In genomic region chr16:81878529-81878928, GRCh38 we compare ENCODE assay signal across 27 cellular contexts.
"Had no signal": no experiment of that assay in that cellular context is flagged by ENCODE, and none has a peak within 500 bp of the region (broad histone marks: within the 10 kb centered on the region; RNA-seq: fewer than 3 reads in every experiment).

No MANE protein-coding gene starts in this region.

- FAIRE-seq: colon, endometrium, islet of Langerhans, keratinocyte had no signal

- H3K9me3 ChIP-seq: esophagus squamous epithelium, gastrocnemius medialis, heart right ventricle, left lung, lower lobe of right lung had no signal

- H3K27ac ChIP-seq: epithelial cell of prostate, esophagus squamous epithelium, gastrocnemius medialis, heart right ventricle, left lung, lower lobe of right lung had no signal

- ATAC-seq: effector memory CD8-positive, alpha-beta T cell; esophagus mucosa; gastrocnemius medialis; heart right ventricle; left lung; left ventricle myocardium superior; lower lobe of right lung; naive thymus-derived CD4-positive, alpha-beta T cell had no signal

- H3K27me3 Mint-ChIP-seq: dendritic cell treated with granulocyte-macrophage colony-stimulating factor and Interleukin-4, amounts not matched to agents 40 ng/mL and 50 ng/mL, for 4 days; effector memory CD8-positive, alpha-beta T cell had no signal

- H3K36me3 Mint-ChIP-seq: naive thymus-derived CD4-positive, alpha-beta T cell had no signal

- DNase-seq: cortex of kidney; effector CD8-positive, alpha-beta T cell; effector memory CD8-positive, alpha-beta T cell; endodermal cell; erythroblast; esophagus squamous epithelium; foreskin fibroblast; foreskin melanocyte; gastrocnemius medialis; glutamatergic neuron; head of caudate nucleus; heart right ventricle; hippocampal formation; left cardiac atrium; left lung; left ventricle myocardium superior; lower lobe of right lung; mesendoderm; midbrain; naive thymus-derived CD4-positive, alpha-beta T cell had no signal

- H3K9me3 Mint-ChIP-seq: dendritic cell treated with granulocyte-macrophage colony-stimulating factor and Interleukin-4, amounts not matched to agents 40 ng/mL and 50 ng/mL, for 4 days; effector memory CD8-positive, alpha-beta T cell; endodermal cell; naive thymus-derived CD4-positive, alpha-beta T cell had no signal

- H3K27ac Mint-ChIP-seq: dendritic cell treated with granulocyte-macrophage colony-stimulating factor and Interleukin-4, amounts not matched to agents 40 ng/mL and 50 ng/mL, for 4 days; endodermal cell; naive thymus-derived CD4-positive, alpha-beta T cell had no signal

- H3K4me1 ChIP-seq: gastrocnemius medialis had no signal

- H3K27me3 ChIP-seq: esophagus squamous epithelium, gastrocnemius medialis, left lung had no signal

- H3K4me3 ChIP-seq: esophagus squamous epithelium, gastrocnemius medialis, heart right ventricle, left lung, lower lobe of right lung had no signal

- H3K36me3 ChIP-seq: gastrocnemius medialis had no signal

- H3K4me3 Mint-ChIP-seq: dendritic cell treated with granulocyte-macrophage colony-stimulating factor and Interleukin-4, amounts not matched to agents 40 ng/mL and 50 ng/mL, for 4 days; effector memory CD8-positive, alpha-beta T cell; endodermal cell; naive thymus-derived CD4-positive, alpha-beta T cell had no signal
